ENCODE assay signal across 8 cellular contexts in the genomic region with DNA sequence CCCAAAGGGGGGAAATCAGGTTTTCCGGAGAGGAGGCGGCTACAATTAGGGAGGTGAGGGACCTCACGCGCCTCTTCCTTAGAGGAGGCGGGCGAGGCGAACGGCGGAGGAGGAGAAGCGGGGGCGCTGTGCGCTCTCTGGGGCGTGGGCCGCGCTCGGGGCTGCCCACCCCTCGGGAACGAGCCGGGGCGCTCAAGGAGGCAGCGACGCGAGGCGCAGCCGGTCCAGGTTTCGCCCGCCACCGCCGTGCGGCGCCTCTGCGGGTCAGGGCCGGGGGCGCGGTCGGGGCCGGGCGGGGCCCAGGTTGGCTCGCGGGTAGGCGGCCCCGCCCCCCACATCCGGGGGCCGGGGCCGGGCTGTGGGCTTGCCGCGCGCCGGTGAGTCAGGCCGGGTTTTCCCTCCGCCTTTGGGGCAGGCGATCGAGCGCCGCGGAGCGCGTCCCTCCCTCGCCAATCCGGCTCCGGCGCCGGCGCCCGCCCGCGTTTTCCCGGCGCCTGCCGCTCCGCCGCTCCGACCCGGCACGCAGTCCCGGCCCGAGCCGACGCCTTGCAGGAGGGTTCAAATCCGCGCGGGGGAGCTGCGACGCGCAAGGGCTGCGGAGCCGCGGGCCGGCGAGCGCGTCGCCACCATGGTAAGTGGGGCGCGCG. TPM values are rescaled to one million over a fixed set of nuclear protein-coding genes. Genes with fewer than 3 reads are reported as not detected.
A peak's percentile ranks its signal among the peaks of the same experiment; 100 is the strongest.
DNase-seq lines count a peak whose midpoint lies in the region; ATAC-seq and TF ChIP-seq lines count a peak whose summit lies in the region.

A gene with protein sequence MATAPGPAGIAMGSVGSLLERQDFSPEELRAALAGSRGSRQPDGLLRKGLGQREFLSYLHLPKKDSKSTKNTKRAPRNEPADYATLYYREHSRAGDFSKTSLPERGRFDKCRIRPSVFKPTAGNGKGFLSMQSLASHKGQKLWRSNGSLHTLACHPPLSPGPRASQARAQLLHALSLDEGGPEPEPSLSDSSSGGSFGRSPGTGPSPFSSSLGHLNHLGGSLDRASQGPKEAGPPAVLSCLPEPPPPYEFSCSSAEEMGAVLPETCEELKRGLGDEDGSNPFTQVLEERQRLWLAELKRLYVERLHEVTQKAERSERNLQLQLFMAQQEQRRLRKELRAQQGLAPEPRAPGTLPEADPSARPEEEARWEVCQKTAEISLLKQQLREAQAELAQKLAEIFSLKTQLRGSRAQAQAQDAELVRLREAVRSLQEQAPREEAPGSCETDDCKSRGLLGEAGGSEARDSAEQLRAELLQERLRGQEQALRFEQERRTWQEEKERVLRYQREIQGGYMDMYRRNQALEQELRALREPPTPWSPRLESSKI (plus strand): TSS at position 392 of the 647 bp plus-strand sequence. CDS start 6,052 bp downstream, outside the sequence.

- H3K4me1 ChIP-seq in tibial nerve = peaks cover 0 to 27% (median 15%) of the 10 kb centered on the region in 4 donors

- TF ChIP-seq CTCF in omental fat pad (IDR thresholded peaks at IDR 0.05) (no peak), tibial nerve (IDR thresholded peaks at IDR 0.05) (no peak)

- WGBS in tibial nerve, 2 donors = 1% methylated on average over 26 to 61 of the region's 96 CpGs

- peak; percentile 19 for DNase-seq in SKM-1 treated with dmso at 0.1 percent for 144 hours (lab: John Stamatoyannopoulos, UW; ENCODE audit: unreplicated experiment)
- DNase-seq in SKM-1 (lab: John Stamatoyannopoulos, UW; ENCODE audit: unreplicated experiment) = no peak
- peak; percentile 92 for DNase-seq in NCI-H69 (lab: John Stamatoyannopoulos, UW)
- DNase-seq in activated T-cell treated with anti-CD3 and anti-CD28 coated beads for 24 hours (ENCODE audit: low read depth) = peak; percentile 75
- DNase-seq in omental fat pad (ENCODE audit: low spot score) = no peak
- DNase-seq in tibial nerve (ENCODE audit: low spot score in 2 of 2) = no peak

- peaks cover 0 to 74% of the 10 kb centered on the region in 2 donors for H3K27me3 ChIP-seq in tibial nerve

- H3K9me3 ChIP-seq in tibial nerve = peaks cover 0 to 9% (median 0%) of the 10 kb centered on the region in 4 donors

- peak within 1 kb of the TSS in 1 of 4 donors; percentile 19 for H3K27ac ChIP-seq in tibial nerve

- ATAC-seq in HG02943 (IDR thresholded peaks at IDR 0.05; ENCODE audit: low read depth, unreplicated experiment) = peak; percentile 40
- ATAC-seq in esophagus mucosa = peak; percentile 86
- ATAC-seq in omental fat pad (ENCODE audit: low FRiP score) = peak; percentile 90

- no peak for TF ChIP-seq POLR2A in tibial nerve (IDR thresholded peaks at IDR 0.05)

- peak within 1 kb of the TSS in 3 of 4 donors; percentile 16 to 48 (median 42) for H3K4me3 ChIP-seq in tibial nerve

- TF ChIP-seq EP300 in tibial nerve (IDR thresholded peaks at IDR 0.05) = no peak

- no peaks in the 10 kb centered on the region for H3K36me3 ChIP-seq in tibial nerve

RNA-seq across cellular contexts. Expression of the gene that starts here (rescaled TPM):
- total RNA-seq in esophagus mucosa (16.5 TPM), omental fat pad (1 to 10 TPM in 2 of 4 donors, under 1 TPM in 2; 0.84 to 3.5 (median 1.4) TPM), tibial nerve (1 to 10 TPM in 1 of 4 donors, under 1 TPM in 3; 0.84 to 1.3 (median 0.94) TPM)

Comparison
In these comparisons a context has a peak if more than half of its experiments do, and no peak if none do; other contexts are left out.
1. DNase-seq: peak in SKM-1 treated with dmso at 0.1 percent for 144 hours (single experiment), NCI-H69 (single experiment) and activated T-cell treated with anti-CD3 and anti-CD28 coated beads for 24 hours (single experiment); none in SKM-1 (single experiment), omental fat pad (single experiment) and tibial nerve (0 of 2).
2. ATAC-seq: peak in every context shown above with its lines; median percentile 90 in omental fat pad; 86 in esophagus mucosa; 40 in HG02943.